ENCODE assay signal across 1 cellular context in the genomic region with DNA sequence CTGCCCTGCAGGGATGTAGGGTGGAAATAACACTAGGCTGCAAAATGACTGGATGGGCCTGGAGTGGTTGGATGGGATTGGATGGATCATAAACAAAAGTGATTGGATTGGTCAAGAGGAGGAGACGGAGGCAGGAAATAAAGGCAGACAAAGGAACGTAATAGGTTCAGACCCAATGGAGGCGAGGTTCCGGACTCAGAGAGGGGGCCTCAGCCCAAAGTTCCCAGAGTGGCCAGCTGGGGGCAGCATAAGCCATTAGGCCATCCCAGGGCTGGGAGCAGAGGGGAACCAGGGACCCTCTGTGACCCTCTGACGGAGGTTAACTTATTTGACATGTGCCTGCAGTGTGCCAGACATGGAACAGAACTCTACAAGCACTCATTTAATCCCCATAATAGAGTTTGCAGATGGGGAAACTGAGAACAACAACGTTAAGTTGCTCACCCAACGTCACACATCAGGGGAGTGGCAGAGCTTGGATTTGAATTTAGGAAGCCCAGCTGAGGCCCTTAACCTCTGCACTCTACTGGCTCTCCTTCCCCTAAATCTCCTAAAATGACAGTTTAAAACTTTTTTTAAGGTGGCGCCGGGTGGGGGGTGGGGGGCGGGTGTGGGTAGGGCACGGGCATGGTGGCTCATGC.
TF ChIP-seq lines count a peak whose summit lies in the region.

No MANE protein-coding gene starts in this region.

TF ChIP-seq in K562, 482 proteins besides CTCF, POLR2A, EP300 and RAD21 (continues in another document):
- TF ChIP-seq KLF16 (IDR thresholded peaks at IDR 0.05) (peak; percentile 34; the same call in 1 of the 2 replicates), PHB (CRISPR knock-in tag; IDR thresholded peaks at IDR 0.05) (no peak), ZNF57 (CRISPR knock-in tag; IDR thresholded peaks at IDR 0.05) (no peak), SMAD2 (IDR thresholded peaks at IDR 0.05; ENCODE audit: low read depth, low read length) (no peak), NCOA4 (IDR thresholded peaks at IDR 0.05; ENCODE audit: partially characterized antibody) (no peak), ZNF124 (CRISPR knock-in tag; IDR thresholded peaks at IDR 0.05) (no peak), SREBF2 (CRISPR knock-in tag; IDR thresholded peaks at IDR 0.05) (no peak), ESRRA (IDR thresholded peaks at IDR 0.05; ENCODE audit: borderline replicate concordance, low read depth) (no peak), ZNF408 (CRISPR knock-in tag; IDR thresholded peaks at IDR 0.05; ENCODE audit: low read depth) (no peak), GATAD2B (IDR thresholded peaks at IDR 0.05; ENCODE audit: borderline replicate concordance) (no peak), MCM2 (IDR thresholded peaks at IDR 0.05; ENCODE audit: low read depth) (no peak), ZFPM2 (CRISPR knock-in tag; IDR thresholded peaks at IDR 0.05) (no peak), ZEB2 (IDR thresholded peaks at IDR 0.05) (no peak), LEF1 (IDR thresholded peaks at IDR 0.05) (no peak), TEAD4 (IDR thresholded peaks at IDR 0.05; ENCODE audit: low read length) (0 out of 2 replicates have a peak, but pooled peaks have one; percentile 8), TEAD4 (CRISPR knock-in tag; IDR thresholded peaks at IDR 0.05; ENCODE audit: borderline replicate concordance) (no peak), ADNP (tag; IDR thresholded peaks at IDR 0.05) (no peak), DDX20 (tag; IDR thresholded peaks at IDR 0.05; ENCODE audit: low read depth) (no peak), EP400 (IDR thresholded peaks at IDR 0.05) (no peak), ZNF133 (CRISPR knock-in tag; IDR thresholded peaks at IDR 0.05) (no peak), ZNF75A (CRISPR knock-in tag; IDR thresholded peaks at IDR 0.05) (no peak), SNIP1 (IDR thresholded peaks at IDR 0.05; ENCODE audit: low read depth) (no peak), MAFK (IDR thresholded peaks at IDR 0.05; ENCODE audit: low read length) (no peak), DACH1 (IDR thresholded peaks at IDR 0.05; ENCODE audit: partially characterized antibody) (no peak), ZNF583 (CRISPR knock-in tag; IDR thresholded peaks at IDR 0.05) (no peak), SRF (CRISPR knock-in tag; IDR thresholded peaks at IDR 0.05) (no peak), SETDB1 (IDR thresholded peaks at IDR 0.05; ENCODE audit: low read length) (no peak), SP2 (IDR thresholded peaks at IDR 0.05; ENCODE audit: extremely low read depth, low read depth, low read length, poor library complexity, severe bottlenecking) (peak; percentile 13), ZBTB7A (IDR thresholded peaks at IDR 0.05; ENCODE audit: borderline replicate concordance, control insufficient read depth, low read depth, low read length) (peak; percentile 88), BRD4 (IDR thresholded peaks at IDR 0.05) (no peak), PTRF (tag; IDR thresholded peaks at IDR 0.05) (no peak), ZC3H11A (IDR thresholded peaks at IDR 0.05; ENCODE audit: low read depth, low read length) (no peak), ZNF174 (CRISPR knock-in tag; IDR thresholded peaks at IDR 0.05) (no peak), YY1 (IDR thresholded peaks at IDR 0.05; ENCODE audit: borderline replicate concordance in 1 of 3, control insufficient read depth in 1 of 3, extremely low read depth in 1 of 3, insufficient read depth in 3 of 3, insufficient read length in 1 of 3, insufficient replicate concordance in 2 of 3, low read depth in 1 of 3, low read length in 2 of 3) (peak in 1 of 3 experiments; percentile 35), FOSL1 (tag; conservative IDR thresholded peaks at IDR 0.05) (no peak), TGIF2 (CRISPR knock-in tag; IDR thresholded peaks at IDR 0.05) (no peak), TBL1XR1 (IDR thresholded peaks at IDR 0.05; ENCODE audit: low read length in 2 of 2) (no peak), SRSF7 (optimal IDR thresholded peaks at IDR 0.05; ENCODE audit: low read depth, low read length) (no peak)
- TF ChIP-seq, protein P1, sequence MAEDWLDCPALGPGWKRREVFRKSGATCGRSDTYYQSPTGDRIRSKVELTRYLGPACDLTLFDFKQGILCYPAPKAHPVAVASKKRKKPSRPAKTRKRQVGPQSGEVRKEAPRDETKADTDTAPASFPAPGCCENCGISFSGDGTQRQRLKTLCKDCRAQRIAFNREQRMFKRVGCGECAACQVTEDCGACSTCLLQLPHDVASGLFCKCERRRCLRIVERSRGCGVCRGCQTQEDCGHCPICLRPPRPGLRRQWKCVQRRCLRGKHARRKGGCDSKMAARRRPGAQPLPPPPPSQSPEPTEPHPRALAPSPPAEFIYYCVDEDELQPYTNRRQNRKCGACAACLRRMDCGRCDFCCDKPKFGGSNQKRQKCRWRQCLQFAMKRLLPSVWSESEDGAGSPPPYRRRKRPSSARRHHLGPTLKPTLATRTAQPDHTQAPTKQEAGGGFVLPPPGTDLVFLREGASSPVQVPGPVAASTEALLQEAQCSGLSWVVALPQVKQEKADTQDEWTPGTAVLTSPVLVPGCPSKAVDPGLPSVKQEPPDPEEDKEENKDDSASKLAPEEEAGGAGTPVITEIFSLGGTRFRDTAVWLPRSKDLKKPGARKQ (CRISPR knock-in tag; IDR thresholded peaks at IDR 0.05): no peak
- TF ChIP-seq, protein P2, sequence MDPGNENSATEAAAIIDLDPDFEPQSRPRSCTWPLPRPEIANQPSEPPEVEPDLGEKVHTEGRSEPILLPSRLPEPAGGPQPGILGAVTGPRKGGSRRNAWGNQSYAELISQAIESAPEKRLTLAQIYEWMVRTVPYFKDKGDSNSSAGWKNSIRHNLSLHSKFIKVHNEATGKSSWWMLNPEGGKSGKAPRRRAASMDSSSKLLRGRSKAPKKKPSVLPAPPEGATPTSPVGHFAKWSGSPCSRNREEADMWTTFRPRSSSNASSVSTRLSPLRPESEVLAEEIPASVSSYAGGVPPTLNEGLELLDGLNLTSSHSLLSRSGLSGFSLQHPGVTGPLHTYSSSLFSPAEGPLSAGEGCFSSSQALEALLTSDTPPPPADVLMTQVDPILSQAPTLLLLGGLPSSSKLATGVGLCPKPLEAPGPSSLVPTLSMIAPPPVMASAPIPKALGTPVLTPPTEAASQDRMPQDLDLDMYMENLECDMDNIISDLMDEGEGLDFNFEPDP (CRISPR knock-in tag; IDR thresholded peaks at IDR 0.05): no peak
- TF ChIP-seq, protein P3, sequence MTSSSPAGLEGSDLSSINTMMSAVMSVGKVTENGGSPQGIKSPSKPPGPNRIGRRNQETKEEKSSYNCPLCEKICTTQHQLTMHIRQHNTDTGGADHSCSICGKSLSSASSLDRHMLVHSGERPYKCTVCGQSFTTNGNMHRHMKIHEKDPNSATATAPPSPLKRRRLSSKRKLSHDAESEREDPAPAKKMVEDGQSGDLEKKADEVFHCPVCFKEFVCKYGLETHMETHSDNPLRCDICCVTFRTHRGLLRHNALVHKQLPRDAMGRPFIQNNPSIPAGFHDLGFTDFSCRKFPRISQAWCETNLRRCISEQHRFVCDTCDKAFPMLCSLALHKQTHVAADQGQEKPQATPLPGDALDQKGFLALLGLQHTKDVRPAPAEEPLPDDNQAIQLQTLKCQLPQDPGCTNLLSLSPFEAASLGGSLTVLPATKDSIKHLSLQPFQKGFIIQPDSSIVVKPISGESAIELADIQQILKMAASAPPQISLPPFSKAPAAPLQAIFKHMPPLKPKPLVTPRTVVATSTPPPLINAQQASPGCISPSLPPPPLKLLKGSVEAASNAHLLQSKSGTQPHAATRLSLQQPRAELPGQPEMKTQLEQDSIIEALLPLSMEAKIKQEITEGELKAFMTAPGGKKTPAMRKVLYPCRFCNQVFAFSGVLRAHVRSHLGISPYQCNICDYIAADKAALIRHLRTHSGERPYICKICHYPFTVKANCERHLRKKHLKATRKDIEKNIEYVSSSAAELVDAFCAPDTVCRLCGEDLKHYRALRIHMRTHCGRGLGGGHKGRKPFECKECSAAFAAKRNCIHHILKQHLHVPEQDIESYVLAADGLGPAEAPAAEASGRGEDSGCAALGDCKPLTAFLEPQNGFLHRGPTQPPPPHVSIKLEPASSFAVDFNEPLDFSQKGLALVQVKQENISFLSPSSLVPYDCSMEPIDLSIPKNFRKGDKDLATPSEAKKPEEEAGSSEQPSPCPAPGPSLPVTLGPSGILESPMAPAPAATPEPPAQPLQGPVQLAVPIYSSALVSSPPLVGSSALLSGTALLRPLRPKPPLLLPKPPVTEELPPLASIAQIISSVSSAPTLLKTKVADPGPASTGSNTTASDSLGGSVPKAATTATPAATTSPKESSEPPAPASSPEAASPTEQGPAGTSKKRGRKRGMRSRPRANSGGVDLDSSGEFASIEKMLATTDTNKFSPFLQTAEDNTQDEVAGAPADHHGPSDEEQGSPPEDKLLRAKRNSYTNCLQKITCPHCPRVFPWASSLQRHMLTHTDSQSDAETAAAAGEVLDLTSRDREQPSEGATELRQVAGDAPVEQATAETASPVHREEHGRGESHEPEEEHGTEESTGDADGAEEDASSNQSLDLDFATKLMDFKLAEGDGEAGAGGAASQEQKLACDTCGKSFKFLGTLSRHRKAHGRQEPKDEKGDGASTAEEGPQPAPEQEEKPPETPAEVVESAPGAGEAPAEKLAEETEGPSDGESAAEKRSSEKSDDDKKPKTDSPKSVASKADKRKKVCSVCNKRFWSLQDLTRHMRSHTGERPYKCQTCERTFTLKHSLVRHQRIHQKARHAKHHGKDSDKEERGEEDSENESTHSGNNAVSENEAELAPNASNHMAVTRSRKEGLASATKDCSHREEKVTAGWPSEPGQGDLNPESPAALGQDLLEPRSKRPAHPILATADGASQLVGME (CRISPR knock-in tag; IDR thresholded peaks at IDR 0.05): no peak
- TF ChIP-seq, protein P4, sequence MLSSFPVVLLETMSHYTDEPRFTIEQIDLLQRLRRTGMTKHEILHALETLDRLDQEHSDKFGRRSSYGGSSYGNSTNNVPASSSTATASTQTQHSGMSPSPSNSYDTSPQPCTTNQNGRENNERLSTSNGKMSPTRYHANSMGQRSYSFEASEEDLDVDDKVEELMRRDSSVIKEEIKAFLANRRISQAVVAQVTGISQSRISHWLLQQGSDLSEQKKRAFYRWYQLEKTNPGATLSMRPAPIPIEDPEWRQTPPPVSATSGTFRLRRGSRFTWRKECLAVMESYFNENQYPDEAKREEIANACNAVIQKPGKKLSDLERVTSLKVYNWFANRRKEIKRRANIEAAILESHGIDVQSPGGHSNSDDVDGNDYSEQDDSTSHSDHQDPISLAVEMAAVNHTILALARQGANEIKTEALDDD (IDR thresholded peaks at IDR 0.05): no peak
- TF ChIP-seq, protein P5, sequence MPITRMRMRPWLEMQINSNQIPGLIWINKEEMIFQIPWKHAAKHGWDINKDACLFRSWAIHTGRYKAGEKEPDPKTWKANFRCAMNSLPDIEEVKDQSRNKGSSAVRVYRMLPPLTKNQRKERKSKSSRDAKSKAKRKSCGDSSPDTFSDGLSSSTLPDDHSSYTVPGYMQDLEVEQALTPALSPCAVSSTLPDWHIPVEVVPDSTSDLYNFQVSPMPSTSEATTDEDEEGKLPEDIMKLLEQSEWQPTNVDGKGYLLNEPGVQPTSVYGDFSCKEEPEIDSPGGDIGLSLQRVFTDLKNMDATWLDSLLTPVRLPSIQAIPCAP (CRISPR knock-in tag; IDR thresholded peaks at IDR 0.05; ENCODE audit: borderline replicate concordance): no peak
- TF ChIP-seq, protein P6, sequence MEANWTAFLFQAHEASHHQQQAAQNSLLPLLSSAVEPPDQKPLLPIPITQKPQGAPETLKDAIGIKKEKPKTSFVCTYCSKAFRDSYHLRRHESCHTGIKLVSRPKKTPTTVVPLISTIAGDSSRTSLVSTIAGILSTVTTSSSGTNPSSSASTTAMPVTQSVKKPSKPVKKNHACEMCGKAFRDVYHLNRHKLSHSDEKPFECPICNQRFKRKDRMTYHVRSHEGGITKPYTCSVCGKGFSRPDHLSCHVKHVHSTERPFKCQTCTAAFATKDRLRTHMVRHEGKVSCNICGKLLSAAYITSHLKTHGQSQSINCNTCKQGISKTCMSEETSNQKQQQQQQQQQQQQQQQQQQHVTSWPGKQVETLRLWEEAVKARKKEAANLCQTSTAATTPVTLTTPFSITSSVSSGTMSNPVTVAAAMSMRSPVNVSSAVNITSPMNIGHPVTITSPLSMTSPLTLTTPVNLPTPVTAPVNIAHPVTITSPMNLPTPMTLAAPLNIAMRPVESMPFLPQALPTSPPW (CRISPR knock-in tag; IDR thresholded peaks at IDR 0.05): peak; percentile 37; the same call in 1 of the 2 replicates
- TF ChIP-seq, protein P7, sequence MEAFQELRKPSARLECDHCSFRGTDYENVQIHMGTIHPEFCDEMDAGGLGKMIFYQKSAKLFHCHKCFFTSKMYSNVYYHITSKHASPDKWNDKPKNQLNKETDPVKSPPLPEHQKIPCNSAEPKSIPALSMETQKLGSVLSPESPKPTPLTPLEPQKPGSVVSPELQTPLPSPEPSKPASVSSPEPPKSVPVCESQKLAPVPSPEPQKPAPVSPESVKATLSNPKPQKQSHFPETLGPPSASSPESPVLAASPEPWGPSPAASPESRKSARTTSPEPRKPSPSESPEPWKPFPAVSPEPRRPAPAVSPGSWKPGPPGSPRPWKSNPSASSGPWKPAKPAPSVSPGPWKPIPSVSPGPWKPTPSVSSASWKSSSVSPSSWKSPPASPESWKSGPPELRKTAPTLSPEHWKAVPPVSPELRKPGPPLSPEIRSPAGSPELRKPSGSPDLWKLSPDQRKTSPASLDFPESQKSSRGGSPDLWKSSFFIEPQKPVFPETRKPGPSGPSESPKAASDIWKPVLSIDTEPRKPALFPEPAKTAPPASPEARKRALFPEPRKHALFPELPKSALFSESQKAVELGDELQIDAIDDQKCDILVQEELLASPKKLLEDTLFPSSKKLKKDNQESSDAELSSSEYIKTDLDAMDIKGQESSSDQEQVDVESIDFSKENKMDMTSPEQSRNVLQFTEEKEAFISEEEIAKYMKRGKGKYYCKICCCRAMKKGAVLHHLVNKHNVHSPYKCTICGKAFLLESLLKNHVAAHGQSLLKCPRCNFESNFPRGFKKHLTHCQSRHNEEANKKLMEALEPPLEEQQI (IDR thresholded peaks at IDR 0.05): no peak
- TF ChIP-seq, protein P8, sequence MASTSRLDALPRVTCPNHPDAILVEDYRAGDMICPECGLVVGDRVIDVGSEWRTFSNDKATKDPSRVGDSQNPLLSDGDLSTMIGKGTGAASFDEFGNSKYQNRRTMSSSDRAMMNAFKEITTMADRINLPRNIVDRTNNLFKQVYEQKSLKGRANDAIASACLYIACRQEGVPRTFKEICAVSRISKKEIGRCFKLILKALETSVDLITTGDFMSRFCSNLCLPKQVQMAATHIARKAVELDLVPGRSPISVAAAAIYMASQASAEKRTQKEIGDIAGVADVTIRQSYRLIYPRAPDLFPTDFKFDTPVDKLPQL (IDR thresholded peaks at IDR 0.05; ENCODE audit: extremely low read depth, insufficient read length): no peak
- TF ChIP-seq, protein P9, sequence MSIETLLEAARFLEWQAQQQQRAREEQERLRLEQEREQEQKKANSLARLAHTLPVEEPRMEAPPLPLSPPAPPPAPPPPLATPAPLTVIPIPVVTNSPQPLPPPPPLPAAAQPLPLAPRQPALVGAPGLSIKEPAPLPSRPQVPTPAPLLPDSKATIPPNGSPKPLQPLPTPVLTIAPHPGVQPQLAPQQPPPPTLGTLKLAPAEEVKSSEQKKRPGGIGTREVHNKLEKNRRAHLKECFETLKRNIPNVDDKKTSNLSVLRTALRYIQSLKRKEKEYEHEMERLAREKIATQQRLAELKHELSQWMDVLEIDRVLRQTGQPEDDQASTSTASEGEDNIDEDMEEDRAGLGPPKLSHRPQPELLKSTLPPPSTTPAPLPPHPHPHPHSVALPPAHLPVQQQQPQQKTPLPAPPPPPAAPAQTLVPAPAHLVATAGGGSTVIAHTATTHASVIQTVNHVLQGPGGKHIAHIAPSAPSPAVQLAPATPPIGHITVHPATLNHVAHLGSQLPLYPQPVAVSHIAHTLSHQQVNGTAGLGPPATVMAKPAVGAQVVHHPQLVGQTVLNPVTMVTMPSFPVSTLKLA (conservative IDR thresholded peaks at IDR 0.05): no peak
